ENCODE assay signal across 12 cellular contexts in the genomic region with DNA sequence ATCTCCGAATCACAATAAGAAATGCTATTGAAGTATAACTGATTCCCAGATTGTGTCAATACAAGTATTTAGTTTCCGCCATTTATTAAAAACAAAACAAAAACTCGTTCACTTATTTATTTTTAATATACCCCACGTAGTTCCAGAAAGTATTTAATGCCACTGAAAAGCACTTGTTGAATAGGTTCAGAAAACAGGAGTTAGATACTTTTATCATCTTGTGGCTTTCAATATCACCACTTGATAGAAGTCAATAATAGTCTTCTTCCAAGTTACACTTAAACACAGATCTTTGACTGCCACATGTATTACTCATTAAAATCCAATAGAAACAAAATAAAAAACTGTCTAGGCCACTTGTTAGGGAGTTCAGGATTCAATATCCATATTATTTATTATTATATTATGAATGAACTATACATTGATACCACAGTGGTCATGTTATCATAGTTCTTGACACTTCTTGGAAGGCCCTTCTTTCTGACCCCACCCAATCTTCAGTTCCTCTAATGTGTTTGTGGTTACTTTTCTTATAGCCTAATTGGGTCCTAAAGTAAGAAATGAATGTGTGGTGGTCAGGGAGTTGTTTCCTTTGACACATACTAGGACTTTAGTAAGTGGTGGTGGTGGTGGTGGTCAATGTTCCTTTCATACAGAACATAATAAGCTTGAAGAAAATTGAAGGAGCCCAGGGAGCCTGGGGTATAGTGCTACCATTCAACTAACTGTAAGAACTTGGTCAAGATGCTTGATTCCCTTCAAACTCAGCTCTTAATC.
A peak's percentile ranks its signal among the peaks of the same experiment; 100 is the strongest.
DNase-seq lines count a peak whose midpoint lies in the region; ATAC-seq and TF ChIP-seq lines count a peak whose summit lies in the region.
"Had no signal": no experiment of that assay in that cellular context is flagged by ENCODE, and none has a peak within 500 bp of the region (broad histone marks: within the 10 kb centered on the region; RNA-seq: fewer than 3 reads in every experiment).

No MANE protein-coding gene starts in this region.

- TF ChIP-seq POLR2A in spleen (IDR thresholded peaks at IDR 0.05) = no peak

- 79 to 86% (median 84%) methylated on average over 4 of the region's 4 CpGs for WGBS in spleen, 5 donors

- TF ChIP-seq CTCF in activated B cell treated with CpG ODN at 0.5 μM for 24 hours (IDR thresholded peaks at IDR 0.05) (no peak), spleen (IDR thresholded peaks at IDR 0.05 in 8 of 11, conservative IDR thresholded peaks at IDR 0.05 in 3 of 11) (no peak), type B pancreatic cell (conservative IDR thresholded peaks at IDR 0.05) (no peak)

- H3K27me3 Mint-ChIP-seq in activated B cell treated with CpG ODN at 0.5 μM for 24 hours (no peaks in the 10 kb centered on the region), type B pancreatic cell (peaks cover 3% of the 10 kb centered on the region)

- H3K27ac ChIP-seq in spleen = no peak overlapping the region
- H3K27ac ChIP-seq: SK-N-MC had no signal

- H3K4me1 Mint-ChIP-seq in activated B cell treated with CpG ODN at 0.5 μM for 24 hours (peaks cover 15% of the 10 kb centered on the region), type B pancreatic cell (ENCODE audit: unreplicated experiment) (no peaks in the 10 kb centered on the region)

- POLR2A ChIA-PET in activated B cell treated with CpG ODN at 0.5 μM for 24 hours (lab: Charles Lee) = no interaction called here

- CTCF ChIA-PET in activated B cell treated with CpG ODN at 0.5 μM for 24 hours (lab: Charles Lee) = no interaction called here

- H3K4me3 Mint-ChIP-seq in activated B cell treated with CpG ODN at 0.5 μM for 24 hours (no peak overlapping the region), type B pancreatic cell (no peak overlapping the region)

- DNase-seq in activated B cell treated with CpG ODN at 0.5 μM for 24 hours = no peak
- DNase-seq in spleen = no peak
- DNase-seq in DMS153 (lab: John Stamatoyannopoulos, UW) = no peak
- no peak for DNase-seq in type B pancreatic cell (ENCODE audit: extremely low spot score, unreplicated experiment)
- no peak for DNase-seq in SK-N-DZ (ENCODE audit: low spot score)
- DNase-seq: H7, head of caudate nucleus, NCI-H1694 had no signal

- H3K27me3 ChIP-seq in spleen (replicated peaks in 1 of 7) = no peaks in the 10 kb centered on the region

- H3K36me3 ChIP-seq in spleen = no peaks in the 10 kb centered on the region

- no peak overlapping the region for H3K4me3 ChIP-seq in spleen
- H3K4me3 ChIP-seq: SK-N-MC had no signal

- no peaks in the 10 kb centered on the region for H3K9me3 ChIP-seq in spleen

- peaks cover 6% of the 10 kb centered on the region for H3K9me3 Mint-ChIP-seq in activated B cell treated with CpG ODN at 0.5 μM for 24 hours
- no peaks in the 10 kb centered on the region for H3K9me3 Mint-ChIP-seq in type B pancreatic cell

- no peaks in the 10 kb centered on the region for H3K4me1 ChIP-seq in spleen

- H3K36me3 Mint-ChIP-seq in activated B cell treated with CpG ODN at 0.5 μM for 24 hours (ENCODE audit: low read depth) = no peaks in the 10 kb centered on the region
- no peaks in the 10 kb centered on the region for H3K36me3 Mint-ChIP-seq in type B pancreatic cell

- intact Hi-C loops in activated B cell treated with CpG ODN at 0.5 μM for 24 hours (cut with micrococcal nuclease) (loop anchor here (5.0 kb wide), 1 partner anchor 66 kb away; no protein-coding TSS in a partner anchor), spleen (cut with DNase I; ENCODE audit: low total_unique reads) (no loop called here)

- ATAC-seq in GM18520 (IDR thresholded peaks at IDR 0.05; ENCODE audit: unreplicated experiment) (peak; percentile 90), GM21447 (IDR thresholded peaks at IDR 0.05; ENCODE audit: unreplicated experiment) (peak; percentile 94), HG03108 (IDR thresholded peaks at IDR 0.05; ENCODE audit: unreplicated experiment) (peak; percentile 95), activated B cell treated with CpG ODN at 0.5 μM for 24 hours (ENCODE audit: low read depth) (peak; percentile 42)

- H3K27ac Mint-ChIP-seq in activated B cell treated with CpG ODN at 0.5 μM for 24 hours (no peak overlapping the region), type B pancreatic cell (no peak overlapping the region)

Comparison
In these comparisons a context has a peak if more than half of its experiments do, and no peak if none do; other contexts are left out.
1. ATAC-seq: peak in every context shown above with its lines; median percentile 95 in HG03108; 94 in GM21447; 90 in GM18520; 42 in activated B cell treated with CpG ODN at 0.5 μM for 24 hours.